Comparison of ENCODE assay signal across 8 cellular contexts in the genomic region with DNA sequence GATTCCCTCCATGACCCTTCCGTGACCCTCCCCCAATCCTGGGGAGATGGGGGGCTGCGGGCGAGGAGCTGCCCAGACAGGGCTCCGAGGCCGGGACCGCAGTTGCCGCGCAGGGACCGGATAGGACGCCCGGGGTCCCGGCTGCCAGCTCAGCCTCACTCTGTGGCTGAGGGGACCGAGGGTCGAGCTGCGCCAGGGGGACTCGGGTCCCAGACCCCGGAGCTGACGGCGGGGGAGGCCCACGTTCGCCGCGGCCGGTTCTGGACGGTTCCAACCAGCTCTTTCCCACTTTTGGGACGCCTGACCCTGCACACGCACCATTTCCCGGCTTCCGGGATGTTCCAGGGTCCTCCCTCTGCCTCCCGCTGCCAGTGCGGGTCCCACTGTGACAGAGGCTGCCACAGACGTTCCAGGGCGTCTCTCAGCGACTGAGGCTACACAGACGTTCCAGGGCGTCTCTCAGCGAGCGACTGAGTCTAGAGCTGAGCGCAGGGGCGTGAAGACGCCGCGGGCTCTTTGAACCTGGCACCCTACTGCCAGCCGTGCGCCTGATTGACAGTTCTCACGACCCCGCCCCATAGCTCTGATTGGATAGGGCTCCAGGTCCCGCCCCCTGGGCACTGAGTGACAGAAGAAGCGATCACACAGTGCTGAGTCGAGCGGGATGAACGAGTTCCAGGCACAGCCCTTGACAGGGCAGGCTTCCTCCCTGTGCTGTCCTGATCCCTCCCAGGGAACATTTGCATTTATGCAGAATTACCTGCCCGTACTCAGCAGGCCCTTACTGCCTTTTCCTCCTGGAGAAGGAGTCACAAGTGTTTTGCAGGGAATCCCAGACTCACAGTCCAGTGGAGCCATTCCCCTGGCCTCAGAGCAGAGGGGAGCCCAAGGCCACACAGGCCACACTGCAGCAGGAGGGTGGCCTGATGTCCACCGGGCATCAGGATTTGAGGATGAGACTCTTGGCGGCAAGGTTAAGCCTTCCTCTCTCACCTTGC. TPM values are rescaled to one million over a fixed set of nuclear protein-coding genes. Genes with fewer than 3 reads are reported as not detected.
DNase-seq lines count a peak whose midpoint lies in the region; ATAC-seq and TF ChIP-seq lines count a peak whose summit lies in the region.

Gene ZNF563 (minus strand): TSS at position 472 of the 998 bp plus-strand sequence. CDS start 151 bp downstream, at position 321.

- H3K79me2 ChIP-seq in GM23248 (ENCODE audit: insufficient read depth) = peaks cover 39% of the 10 kb centered on the region

- no peaks in the 10 kb centered on the region for H3K36me3 ChIP-seq in GM23248 (ENCODE audit: low read depth)

- H3K4me3 ChIP-seq in GM23248 = peak within 1 kb of the TSS; percentile 82

- H3K27ac ChIP-seq in GM23248 = peak within 1 kb of the TSS; percentile 75
- peak within 1 kb of the TSS; percentile 80 for H3K27ac ChIP-seq in temporal lobe (ENCODE audit: low read depth, low read length)

- H2AFZ ChIP-seq in GM23248 = peak within 1 kb of the TSS; percentile 93

- peaks cover 7% of the 10 kb centered on the region for H3K36me3 Mint-ChIP-seq in activated naive CD8-positive, alpha-beta T cell treated with anti-CD3 and anti-CD28 coated beads for 36 hours
- peaks cover 3% of the 10 kb centered on the region for H3K36me3 Mint-ChIP-seq in glutamatergic neuron (ENCODE audit: unreplicated experiment)

- H3K4me3 Mint-ChIP-seq in activated naive CD8-positive, alpha-beta T cell treated with anti-CD3 and anti-CD28 coated beads for 36 hours = peak within 1 kb of the TSS; percentile 97
- H3K4me3 Mint-ChIP-seq in glutamatergic neuron (ENCODE audit: unreplicated experiment) = peak within 1 kb of the TSS; percentile 97

- peaks cover 1% of the 10 kb centered on the region for H3K9me3 Mint-ChIP-seq in activated naive CD8-positive, alpha-beta T cell treated with anti-CD3 and anti-CD28 coated beads for 36 hours
- H3K9me3 Mint-ChIP-seq in glutamatergic neuron (ENCODE audit: unreplicated experiment) = peaks cover 2% of the 10 kb centered on the region

- no peaks in the 10 kb centered on the region for H4K20me1 ChIP-seq in GM23248 (ENCODE audit: insufficient read depth)

- peaks cover 8% of the 10 kb centered on the region; the same call in 1 of the 2 replicates for H3F3A ChIP-seq in GM23248 (ENCODE audit: insufficient read depth)

- H3K27me3 ChIP-seq in GM23248 (replicated peaks; ENCODE audit: insufficient read depth) = no peaks in the 10 kb centered on the region

- H3K4me1 Mint-ChIP-seq in activated naive CD8-positive, alpha-beta T cell treated with anti-CD3 and anti-CD28 coated beads for 36 hours = peaks cover 29% of the 10 kb centered on the region
- peaks cover 4% of the 10 kb centered on the region for H3K4me1 Mint-ChIP-seq in glutamatergic neuron (ENCODE audit: low read depth, unreplicated experiment)

- H3K4me2 ChIP-seq in GM23248 (ENCODE audit: unreplicated experiment) = peak within 1 kb of the TSS; percentile 86

- no peaks in the 10 kb centered on the region for H3K9me2 ChIP-seq in GM23248 (ENCODE audit: insufficient read depth)

- peak within 1 kb of the TSS; percentile 96 for H3K27ac Mint-ChIP-seq in activated naive CD8-positive, alpha-beta T cell treated with anti-CD3 and anti-CD28 coated beads for 36 hours
- H3K27ac Mint-ChIP-seq in glutamatergic neuron (ENCODE audit: unreplicated experiment) = peak within 1 kb of the TSS; percentile 72

- H3K9ac ChIP-seq in GM23248 = peak within 1 kb of the TSS; percentile 90

- in situ Hi-C loops in GM23248 (cut with MboI) = no loop called here

- ATAC-seq in SK-N-SH treated with all-trans-retinoic acid at 6 μM for 48 hours (peak; percentile 99), omental fat pad (ENCODE audit: low FRiP score) (peak; percentile 100)

- no peaks in the 10 kb centered on the region for H3K27me3 Mint-ChIP-seq in activated naive CD8-positive, alpha-beta T cell treated with anti-CD3 and anti-CD28 coated beads for 36 hours
- peaks cover 6% of the 10 kb centered on the region for H3K27me3 Mint-ChIP-seq in glutamatergic neuron (ENCODE audit: unreplicated experiment)

- H3K4me1 ChIP-seq in GM23248 (ENCODE audit: insufficient read depth) = no peaks in the 10 kb centered on the region

- DNase-seq in EL (peak; percentile 96), GM23248 (peak; percentile 97), Kasumi-1 (lab: John Stamatoyannopoulos, UW) (peak; percentile 93 to 98), glutamatergic neuron (peak; percentile 98), omental fat pad (ENCODE audit: low spot score) (peak; percentile 99)
- peak; percentile 97 for DNase-seq in activated naive CD8-positive, alpha-beta T cell treated with anti-CD3 and anti-CD28 coated beads for 36 hours

- TF ChIP-seq CTCF in glutamatergic neuron (IDR thresholded peaks at IDR 0.05; ENCODE audit: partially characterized antibody, unreplicated experiment) (no peak), omental fat pad (IDR thresholded peaks at IDR 0.05) (no peak)

- 1 to 2% methylated on average over 48 to 55 of the region's 55 CpGs for WGBS in GM23248 (ENCODE audit: low coverage in 1 of 2, low lambda C conversion rate in 2 of 2, missing lambda C conversion rate in 2 of 2), 2 experiments

- H3K9me3 ChIP-seq in GM23248 (ENCODE audit: low read depth) = no peaks in the 10 kb centered on the region

TF ChIP-seq in SK-N-SH treated with all-trans-retinoic acid at 6 μM for 48 hours, 23 proteins besides CTCF, POLR2A, EP300 and RAD21:
- no peak for TF ChIP-seq ZNF70 (CRISPR knock-in tag; IDR thresholded peaks at IDR 0.05)
- no peak for TF ChIP-seq ZC3H10 (CRISPR knock-in tag; IDR thresholded peaks at IDR 0.05)
- TF ChIP-seq TCF4 (CRISPR knock-in tag; IDR thresholded peaks at IDR 0.05; ENCODE audit: borderline replicate concordance) = no peak

RNA-seq across cellular contexts. Expression of gene ZNF563, which starts in this region (rescaled TPM):
- 1.8 and 16.4 TPM in 2 replicates for total RNA-seq in GM23248 (2014; rRNA removed; shearing (Covaris generic))
- polyA plus RNA-seq in GM23248 (2016; fragmentation: Nextera tagmentation; extraction: Ambion mirVana) = 2.6 and 2.8 TPM in 2 replicates
- total RNA-seq in activated naive CD8-positive, alpha-beta T cell treated with anti-CD3 and anti-CD28 coated beads for 36 hours = 1 to 10 TPM; 2.8 to 4.5 TPM
- 3.8 TPM for total RNA-seq in glutamatergic neuron (ENCODE audit: unreplicated experiment)
- total RNA-seq in omental fat pad = 1 to 10 TPM in 3 of 4 donors, under 1 TPM in 1; 0.84 to 8.2 (median 2.5) TPM
- 1.2 TPM for total RNA-seq in temporal lobe

Comparison
In these comparisons a context has a peak if more than half of its experiments do, and no peak if none do; other contexts are left out.
1. Peak in every context shown above with its lines: DNase-seq, ATAC-seq, H3K4me3 ChIP-seq and H3K27ac ChIP-seq.